9 cellular contexts compared by ENCODE assay signal in the genomic region with DNA sequence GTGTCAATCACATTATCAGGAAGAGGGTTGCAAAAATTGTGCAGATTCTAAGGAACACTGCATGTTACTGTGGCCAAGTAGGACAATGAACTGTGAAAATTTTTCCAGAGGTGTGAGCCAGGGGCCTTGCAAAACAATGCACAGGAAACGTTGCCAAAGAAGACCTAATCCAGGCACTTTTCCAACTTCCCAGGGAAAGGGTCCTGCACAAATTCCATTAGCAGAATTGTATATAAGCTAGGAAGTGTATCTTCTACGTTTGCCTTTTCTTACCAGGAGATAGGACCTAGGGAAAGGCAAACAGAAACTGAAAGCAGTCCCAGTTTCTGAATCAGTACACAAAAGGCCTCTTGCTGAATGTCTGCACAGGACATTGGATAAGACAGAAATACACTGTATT.
DNase-seq lines count a peak whose midpoint lies in the region; ATAC-seq and TF ChIP-seq lines count a peak whose summit lies in the region.
"Had no signal": no experiment of that assay in that cellular context is flagged by ENCODE, and none has a peak within 500 bp of the region (broad histone marks: within the 10 kb centered on the region; RNA-seq: fewer than 3 reads in every experiment).

No MANE protein-coding gene starts in this region.

- peak overlapping the region; percentile 76 for H3K27ac ChIP-seq in epithelial cell of prostate
- H3K27ac ChIP-seq in muscle layer of colon (ENCODE audit: low read depth, low read length): peak overlapping the region; percentile 42
- H3K27ac ChIP-seq: colonic mucosa had no signal

- no peaks in the 10 kb centered on the region for H3K36me3 ChIP-seq in muscle layer of colon (ENCODE audit: insufficient read depth, low read length)
- H3K36me3 ChIP-seq: colonic mucosa had no signal

- peak overlapping the region in 1 of 2 donors; percentile 40 for H3K4me3 ChIP-seq in muscle layer of colon (ENCODE audit: low read depth in 1 of 2, low read length in 2 of 2)
- H3K4me3 ChIP-seq: colonic mucosa had no signal

- H3K27me3 ChIP-seq in muscle layer of colon (ENCODE audit: control insufficient read depth in 1 of 2, insufficient read depth in 2 of 2, low read length in 2 of 2): no peaks in the 10 kb centered on the region
- H3K27me3 ChIP-seq: colonic mucosa had no signal

- no peaks in the 10 kb centered on the region for H3K36me3 Mint-ChIP-seq in T-helper 17 cell (ENCODE audit: low read depth)

- H3K9me3 ChIP-seq in muscle layer of colon (ENCODE audit: low read length) (no peaks in the 10 kb centered on the region), T-helper 17 cell (ENCODE audit: control insufficient read depth, low read length, poor library complexity, severe bottlenecking) (no peaks in the 10 kb centered on the region)
- H3K9me3 ChIP-seq: colonic mucosa had no signal

- peaks cover 25% of the 10 kb centered on the region for H3K4me1 ChIP-seq in muscle layer of colon (ENCODE audit: insufficient read depth, low read length)
- H3K4me1 ChIP-seq: colonic mucosa had no signal

- H3K4me1 Mint-ChIP-seq in T-helper 17 cell: no peaks in the 10 kb centered on the region

- H3K27me3 Mint-ChIP-seq in T-helper 17 cell: no peaks in the 10 kb centered on the region

- DNase-seq in AG09319 (ENCODE audit: extremely low read depth, low read depth): peak; percentile 5
- DNase-seq in NCI-H2029 treated with DMSO at 0.1 percent for 48 hours (lab: John Stamatoyannopoulos, UW): peak; percentile 76
- DNase-seq in epithelial cell of prostate (ENCODE audit: low read depth, low spot score): no peak
- DNase-seq in T-helper 17 cell: no peak
- no peak for DNase-seq in iPS-NIHi7 (ENCODE audit: extremely low spot score)
- no peak for DNase-seq in SHP77 treated with DMSO at 0.1 percent for 48 hours (lab: John Stamatoyannopoulos, UW)
- DNase-seq: colonic mucosa had no signal

- TF ChIP-seq CTCF in AG09319 (IDR thresholded peaks at IDR 0.05; ENCODE audit: low read depth, low read length): no peak

- ATAC-seq in T-helper 17 cell (no peak), GM18511 (IDR thresholded peaks at IDR 0.05; ENCODE audit: unreplicated experiment) (no peak)

- no peak overlapping the region for H3K9ac ChIP-seq in muscle layer of colon (ENCODE audit: low read length)

- H3K4me3 Mint-ChIP-seq in T-helper 17 cell: no peak overlapping the region

- no peak overlapping the region for H3K27ac Mint-ChIP-seq in T-helper 17 cell

Comparison
In these comparisons a context has a peak if more than half of its experiments do, and no peak if none do; other contexts are left out.
1. DNase-seq: peak in AG09319 (single experiment) and NCI-H2029 treated with DMSO at 0.1 percent for 48 hours (single experiment); none in epithelial cell of prostate (single experiment), T-helper 17 cell (0 of 3), iPS-NIHi7 (single experiment) and SHP77 treated with DMSO at 0.1 percent for 48 hours (single experiment).